Comparison of ENCODE assay signal across 8 cellular contexts in genomic region chrX:23783569-23784486, GRCh38. TPM values are rescaled to one million over a fixed set of nuclear protein-coding genes. Genes with fewer than 3 reads are reported as not detected.
A peak's percentile ranks its signal among the peaks of the same experiment; 100 is the strongest.
DNase-seq lines count a peak whose midpoint lies in the region; ATAC-seq and TF ChIP-seq lines count a peak whose summit lies in the region.

No MANE protein-coding gene starts in this region.

- H3K36me3 Mint-ChIP-seq in WTC11 = peaks cover 24% of the 10 kb centered on the region

- peak overlapping the region; percentile 82 for H3K4me3 ChIP-seq in psoas muscle

- H3K4me1 ChIP-seq in foreskin keratinocyte = peaks cover 9% of the 10 kb centered on the region
- H3K4me1 ChIP-seq in psoas muscle = no peaks in the 10 kb centered on the region

- intact Hi-C loops in psoas muscle (cut with DNase I) = loop anchor here (2.0 to 10.0 kb wide), 4 partner anchors 42 to 231 kb away; partner anchors contain the start of gene ACOT9 (in 1 of the 2)

- TF ChIP-seq CTCF in WTC11 (IDR thresholded peaks at IDR 0.05) (no peak), foreskin keratinocyte (conservative IDR thresholded peaks at IDR 0.05) (no peak), psoas muscle (IDR thresholded peaks at IDR 0.05) (no peak)

- POLR2A ChIA-PET in WTC11 (lab: Charles Lee) = interaction anchor here (1.0 to 1.6 kb wide), 2 partner anchors 30 to 118 kb away, joined by 3 to 9 read pairs; no protein-coding TSS in a partner anchor

- H3K27ac ChIP-seq in foreskin keratinocyte (peak overlapping the region; percentile 85), psoas muscle (peak overlapping the region; percentile 88)

- no peaks in the 10 kb centered on the region; the same call in 1 of the 2 replicates for H3K27me3 Mint-ChIP-seq in WTC11 (ENCODE audit: low read depth)

- no peaks in the 10 kb centered on the region for H3K27me3 ChIP-seq in foreskin keratinocyte
- H3K27me3 ChIP-seq in psoas muscle (ENCODE audit: insufficient read depth in 3 of 3, low read length in 2 of 3) = no peaks in the 10 kb centered on the region

- 19 to 51% (median 26%) methylated on average over 19 to 24 of the region's 24 CpGs for WGBS in psoas muscle, 3 donors

- ATAC-seq in WTC11 (no peak), foreskin keratinocyte (no peak), psoas muscle (no peak), HG02973 (IDR thresholded peaks at IDR 0.05; ENCODE audit: unreplicated experiment) (no peak), HG03520 (IDR thresholded peaks at IDR 0.05; ENCODE audit: unreplicated experiment) (no peak)

- peaks cover 0 to 9% of the 10 kb centered on the region in 2 donors for H3K36me3 ChIP-seq in psoas muscle (ENCODE audit: insufficient read depth in 1 of 2, low read depth in 1 of 2)

- peaks cover 28% of the 10 kb centered on the region for H3K4me1 Mint-ChIP-seq in WTC11

- peak overlapping the region; percentile 74 for H3K27ac Mint-ChIP-seq in WTC11

- DNase-seq in NK-92 treated with Interleukin-12 subunit alpha and Interleukin-12 subunit beta, amount 100 ng/mL, for 24 hours (lab: John Stamatoyannopoulos, UW) = peak; percentile 48
- DNase-seq in NK-92 (lab: John Stamatoyannopoulos, UW; ENCODE audit: unreplicated experiment) (no peak), WTC11 (ENCODE audit: low spot score) (no peak), foreskin keratinocyte (peak in 1 of 2 donors; percentile 9), psoas muscle (no peak), GM03348 (ENCODE audit: low spot score) (no peak)

- H3K9me3 ChIP-seq in psoas muscle = no peaks in the 10 kb centered on the region

- H3K9me3 Mint-ChIP-seq in WTC11 = no peaks in the 10 kb centered on the region

- H3K4me3 Mint-ChIP-seq in WTC11 = peak overlapping the region; percentile 93

- CTCF ChIA-PET in WTC11 (lab: Charles Lee) = interaction anchor here (0.7 to 2.0 kb wide), 10 partner anchors 14 to 123 kb away, joined by 3 to 27 read pairs (median 4); partner anchors contain the start of gene ACOT9

TF ChIP-seq in WTC11, 78 proteins besides CTCF, POLR2A, EP300 and RAD21:
- TF ChIP-seq TCF7 (CRISPR knock-in tag; IDR thresholded peaks at IDR 0.05; ENCODE audit: low read depth) (no peak), IRF1 (CRISPR knock-in tag; IDR thresholded peaks at IDR 0.05) (no peak), IRF2 (CRISPR knock-in tag; IDR thresholded peaks at IDR 0.05; ENCODE audit: borderline replicate concordance, low read depth) (no peak), NFE2L1 (CRISPR knock-in tag; IDR thresholded peaks at IDR 0.05) (no peak), RORB (CRISPR knock-in tag; IDR thresholded peaks at IDR 0.05) (no peak)
TF ChIP-seq in WTC11: peak in this region for 0.

RNA-seq across cellular contexts. Expression of gene SAT1, which starts 0.9 kb away (rescaled TPM):
- total RNA-seq in WTC11 (2021) (52.6 to 70.7 TPM (median 55.8 TPM) in 3 replicates), foreskin keratinocyte (258 and 280 TPM in 2 replicates), psoas muscle (100 to 1,000 TPM in 1 of 4 donors, 10 to 100 TPM in 3; 20.7 to 129 (median 41.7) TPM)
- polyA plus RNA-seq in foreskin keratinocyte (264 and 271 TPM in 2 replicates), psoas muscle (100 to 1,000 TPM in 1 of 3 donors, 10 to 100 TPM in 2; 42.1 to 109 (median 85.4) TPM)

RNA-seq across cellular contexts. Expression of gene ACOT9, which starts 40.8 kb away (rescaled TPM):
- total RNA-seq in WTC11 (2021) (27.6 to 32.6 TPM (median 29.3 TPM) in 3 replicates), foreskin keratinocyte (71.8 and 74.1 TPM in 2 replicates), psoas muscle (10 to 100 TPM; 21.7 to 58.9 (median 44.5) TPM)
- polyA plus RNA-seq in foreskin keratinocyte (59.6 and 63.1 TPM in 2 replicates), psoas muscle (10 to 100 TPM; 22.0 to 35.4 (median 23.5) TPM)
